ENCODE assay signal across 8 cellular contexts in the genomic region with DNA sequence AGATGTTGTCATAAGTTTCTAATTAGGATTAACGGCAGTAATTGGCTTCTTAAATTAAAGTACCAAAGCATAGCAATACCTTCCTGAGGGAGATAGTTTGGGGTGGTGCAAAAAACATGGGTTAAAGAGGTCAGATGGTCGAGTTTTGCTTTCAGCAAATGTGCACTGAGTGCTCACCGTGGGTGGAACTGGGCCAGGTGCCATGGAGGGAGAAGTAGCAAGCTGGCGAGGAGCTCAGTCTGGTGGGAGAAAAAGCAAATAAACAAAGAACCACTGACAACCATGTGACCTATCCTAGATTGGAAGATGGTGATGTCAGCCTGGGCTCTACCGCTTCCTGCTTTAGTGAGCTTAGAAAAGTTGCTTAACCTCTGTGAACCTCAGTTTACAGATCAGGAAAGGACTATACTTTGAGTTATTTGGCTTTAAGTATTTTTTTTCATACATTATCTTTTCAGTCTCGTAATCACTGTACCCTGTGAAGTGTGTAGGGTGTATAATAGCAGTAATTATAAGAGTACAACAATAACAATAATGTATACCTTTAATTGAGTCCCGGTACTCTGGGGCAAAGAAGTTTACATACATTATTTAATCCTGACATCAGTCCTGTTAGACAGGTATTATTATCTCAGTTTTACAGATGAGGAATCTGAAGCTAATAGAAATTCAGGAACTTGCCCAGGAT.
A peak's percentile ranks its signal among the peaks of the same experiment; 100 is the strongest.
DNase-seq lines count a peak whose midpoint lies in the region; ATAC-seq, FAIRE-seq and TF ChIP-seq lines count a peak whose summit lies in the region.

No MANE protein-coding gene starts in this region.

- no peaks in the 10 kb centered on the region for H3K9me3 ChIP-seq in T-helper 17 cell (ENCODE audit: control insufficient read depth, low read length, poor library complexity, severe bottlenecking)

- no peaks in the 10 kb centered on the region for H3K27me3 Mint-ChIP-seq in activated CD8-positive, alpha-beta memory T cell treated with anti-CD3 and anti-CD28 coated beads, Interleukin-2, amount 10 ng/mL, durations not matched to agents 7 days and 5 days
- H3K27me3 Mint-ChIP-seq in T-helper 17 cell (no peaks in the 10 kb centered on the region), mesothelial cell of epicardium (ENCODE audit: low read depth) (no peaks in the 10 kb centered on the region)

- H3K9me3 Mint-ChIP-seq in activated CD8-positive, alpha-beta memory T cell treated with anti-CD3 and anti-CD28 coated beads, Interleukin-2, amount 10 ng/mL, durations not matched to agents 7 days and 5 days (ENCODE audit: low read depth): no peaks in the 10 kb centered on the region
- no peaks in the 10 kb centered on the region for H3K9me3 Mint-ChIP-seq in mesothelial cell of epicardium

- peak overlapping the region; percentile 38 for H3K4me3 Mint-ChIP-seq in activated CD8-positive, alpha-beta memory T cell treated with anti-CD3 and anti-CD28 coated beads, Interleukin-2, amount 10 ng/mL, durations not matched to agents 7 days and 5 days
- H3K4me3 Mint-ChIP-seq in T-helper 17 cell (peak overlapping the region; percentile 25), mesothelial cell of epicardium (no peak overlapping the region)

- ATAC-seq in activated CD8-positive, alpha-beta memory T cell treated with anti-CD3 and anti-CD28 coated beads, Interleukin-2, amount 10 ng/mL, durations not matched to agents 7 days and 5 days: peak; percentile 82
- ATAC-seq in T-helper 17 cell: peak; percentile 88

- peak overlapping the region; percentile 82 for H3K27ac Mint-ChIP-seq in activated CD8-positive, alpha-beta memory T cell treated with anti-CD3 and anti-CD28 coated beads, Interleukin-2, amount 10 ng/mL, durations not matched to agents 7 days and 5 days
- H3K27ac Mint-ChIP-seq in T-helper 17 cell (peak overlapping the region; percentile 94), mesothelial cell of epicardium (peak overlapping the region; percentile 76)

- FAIRE-seq in urothelium cell line (lab: Jason Lieb, UNC): peak; percentile 44

- CTCF ChIA-PET in activated CD8-positive, alpha-beta memory T cell treated with anti-CD3 and anti-CD28 coated beads, Interleukin-2, amount 10 ng/mL, durations not matched to agents 7 days and 5 days (lab: Charles Lee): interaction anchor here (0.7 to 4.0 kb wide), 26 partner anchors 9 to 130 kb away, joined by 3 to 28 read pairs (median 6); partner anchors contain the start of gene PDCD4

- peak; percentile 72 for DNase-seq in activated CD8-positive, alpha-beta memory T cell treated with anti-CD3 and anti-CD28 coated beads, Interleukin-2, amount 10 ng/mL, durations not matched to agents 7 days and 5 days
- no peak for DNase-seq in activated CD8-positive, alpha-beta memory T cell treated with anti-CD3 and anti-CD28 coated beads for 24 hours
- DNase-seq in HFF-Myc (ENCODE audit: extremely low read depth, low read depth): peak; percentile 72
- DNase-seq in NCI-H1092 (lab: John Stamatoyannopoulos, UW): peak; percentile 70
- peak in 1 of 3 donors; percentile 28 for DNase-seq in T-helper 17 cell
- DNase-seq in effector CD8-positive, alpha-beta T cell (lab: John Stamatoyannopoulos, UW): peak; percentile 15
- no peak for DNase-seq in mesothelial cell of epicardium (ENCODE audit: low spot score in 2 of 2, unreplicated experiment in 2 of 2)
- DNase-seq in urothelium cell line (ENCODE audit: low spot score): peak; percentile 85

- no peak for TF ChIP-seq CTCF in HFF-Myc (IDR thresholded peaks at IDR 0.05; ENCODE audit: low read depth, low read length, missing control alignments)
- no peak for TF ChIP-seq CTCF in mesothelial cell of epicardium (IDR thresholded peaks at IDR 0.05; ENCODE audit: unreplicated experiment)

- H3K4me3 ChIP-seq in HFF-Myc (replicated peaks; ENCODE audit: low read depth, low read length): no peak overlapping the region

- no peaks in the 10 kb centered on the region for H3K36me3 Mint-ChIP-seq in activated CD8-positive, alpha-beta memory T cell treated with anti-CD3 and anti-CD28 coated beads, Interleukin-2, amount 10 ng/mL, durations not matched to agents 7 days and 5 days
- H3K36me3 Mint-ChIP-seq in T-helper 17 cell (ENCODE audit: low read depth): no peaks in the 10 kb centered on the region
- peaks cover 45% of the 10 kb centered on the region for H3K36me3 Mint-ChIP-seq in mesothelial cell of epicardium

- H3K4me1 Mint-ChIP-seq in activated CD8-positive, alpha-beta memory T cell treated with anti-CD3 and anti-CD28 coated beads, Interleukin-2, amount 10 ng/mL, durations not matched to agents 7 days and 5 days: peaks cover 33% of the 10 kb centered on the region
- peaks cover 26% of the 10 kb centered on the region for H3K4me1 Mint-ChIP-seq in T-helper 17 cell
- peaks cover 25% of the 10 kb centered on the region for H3K4me1 Mint-ChIP-seq in mesothelial cell of epicardium

Comparison
In these comparisons a context has a peak if more than half of its experiments do, and no peak if none do; other contexts are left out.
1. DNase-seq: peak in activated CD8-positive, alpha-beta memory T cell treated with anti-CD3 and anti-CD28 coated beads, Interleukin-2, amount 10 ng/mL, durations not matched to agents 7 days and 5 days (single experiment), HFF-Myc (single experiment), NCI-H1092 (single experiment), effector CD8-positive, alpha-beta T cell (single experiment) and urothelium cell line (single experiment); none in activated CD8-positive, alpha-beta memory T cell treated with anti-CD3 and anti-CD28 coated beads for 24 hours (single experiment) and mesothelial cell of epicardium (0 of 2).
2. Peak in every context shown above with its lines, with median percentiles within 50 percentile points of each other: H3K27ac Mint-ChIP-seq.